Comparison of ENCODE assay signal across 1 cellular context in genomic region chr18:35231052-35231451, GRCh38.
TF ChIP-seq lines count a peak whose summit lies in the region.

No MANE protein-coding gene starts in this region.

TF ChIP-seq in HepG2, 621 proteins besides CTCF, POLR2A, EP300 and RAD21 (continued from another document and continues in another):
- TF ChIP-seq RXRB (CRISPR knock-in tag; IDR thresholded peaks at IDR 0.05; ENCODE audit: borderline replicate concordance) = peak; percentile 38; the same call in 1 of the 2 replicates
- TF ChIP-seq, protein P1, sequence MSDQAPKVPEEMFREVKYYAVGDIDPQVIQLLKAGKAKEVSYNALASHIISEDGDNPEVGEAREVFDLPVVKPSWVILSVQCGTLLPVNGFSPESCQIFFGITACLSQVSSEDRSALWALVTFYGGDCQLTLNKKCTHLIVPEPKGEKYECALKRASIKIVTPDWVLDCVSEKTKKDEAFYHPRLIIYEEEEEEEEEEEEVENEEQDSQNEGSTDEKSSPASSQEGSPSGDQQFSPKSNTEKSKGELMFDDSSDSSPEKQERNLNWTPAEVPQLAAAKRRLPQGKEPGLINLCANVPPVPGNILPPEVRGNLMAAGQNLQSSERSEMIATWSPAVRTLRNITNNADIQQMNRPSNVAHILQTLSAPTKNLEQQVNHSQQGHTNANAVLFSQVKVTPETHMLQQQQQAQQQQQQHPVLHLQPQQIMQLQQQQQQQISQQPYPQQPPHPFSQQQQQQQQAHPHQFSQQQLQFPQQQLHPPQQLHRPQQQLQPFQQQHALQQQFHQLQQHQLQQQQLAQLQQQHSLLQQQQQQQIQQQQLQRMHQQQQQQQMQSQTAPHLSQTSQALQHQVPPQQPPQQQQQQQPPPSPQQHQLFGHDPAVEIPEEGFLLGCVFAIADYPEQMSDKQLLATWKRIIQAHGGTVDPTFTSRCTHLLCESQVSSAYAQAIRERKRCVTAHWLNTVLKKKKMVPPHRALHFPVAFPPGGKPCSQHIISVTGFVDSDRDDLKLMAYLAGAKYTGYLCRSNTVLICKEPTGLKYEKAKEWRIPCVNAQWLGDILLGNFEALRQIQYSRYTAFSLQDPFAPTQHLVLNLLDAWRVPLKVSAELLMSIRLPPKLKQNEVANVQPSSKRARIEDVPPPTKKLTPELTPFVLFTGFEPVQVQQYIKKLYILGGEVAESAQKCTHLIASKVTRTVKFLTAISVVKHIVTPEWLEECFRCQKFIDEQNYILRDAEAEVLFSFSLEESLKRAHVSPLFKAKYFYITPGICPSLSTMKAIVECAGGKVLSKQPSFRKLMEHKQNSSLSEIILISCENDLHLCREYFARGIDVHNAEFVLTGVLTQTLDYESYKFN (CRISPR knock-in tag; conservative IDR thresholded peaks at IDR 0.05) = 0 out of 2 replicates have a peak, but pooled peaks have one; percentile 31
- TF ChIP-seq, protein P2, sequence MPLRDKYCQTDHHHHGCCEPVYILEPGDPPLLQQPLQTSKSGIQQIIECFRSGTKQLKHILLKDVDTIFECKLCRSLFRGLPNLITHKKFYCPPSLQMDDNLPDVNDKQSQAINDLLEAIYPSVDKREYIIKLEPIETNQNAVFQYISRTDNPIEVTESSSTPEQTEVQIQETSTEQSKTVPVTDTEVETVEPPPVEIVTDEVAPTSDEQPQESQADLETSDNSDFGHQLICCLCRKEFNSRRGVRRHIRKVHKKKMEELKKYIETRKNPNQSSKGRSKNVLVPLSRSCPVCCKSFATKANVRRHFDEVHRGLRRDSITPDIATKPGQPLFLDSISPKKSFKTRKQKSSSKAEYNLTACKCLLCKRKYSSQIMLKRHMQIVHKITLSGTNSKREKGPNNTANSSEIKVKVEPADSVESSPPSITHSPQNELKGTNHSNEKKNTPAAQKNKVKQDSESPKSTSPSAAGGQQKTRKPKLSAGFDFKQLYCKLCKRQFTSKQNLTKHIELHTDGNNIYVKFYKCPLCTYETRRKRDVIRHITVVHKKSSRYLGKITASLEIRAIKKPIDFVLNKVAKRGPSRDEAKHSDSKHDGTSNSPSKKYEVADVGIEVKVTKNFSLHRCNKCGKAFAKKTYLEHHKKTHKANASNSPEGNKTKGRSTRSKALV (CRISPR knock-in tag; IDR thresholded peaks at IDR 0.05) = 0 out of 2 replicates have a peak, but pooled peaks have one; percentile 33
- peak; percentile 41; the same call in 1 of the 2 replicates for TF ChIP-seq ZBED4 (CRISPR knock-in tag; IDR thresholded peaks at IDR 0.05; ENCODE audit: borderline replicate concordance)
- peak; percentile 94 for TF ChIP-seq FOXP1 (IDR thresholded peaks at IDR 0.05)
- TF ChIP-seq FOXP1 (CRISPR knock-in tag; IDR thresholded peaks at IDR 0.05) = peak; percentile 89
- TF ChIP-seq, protein P3, sequence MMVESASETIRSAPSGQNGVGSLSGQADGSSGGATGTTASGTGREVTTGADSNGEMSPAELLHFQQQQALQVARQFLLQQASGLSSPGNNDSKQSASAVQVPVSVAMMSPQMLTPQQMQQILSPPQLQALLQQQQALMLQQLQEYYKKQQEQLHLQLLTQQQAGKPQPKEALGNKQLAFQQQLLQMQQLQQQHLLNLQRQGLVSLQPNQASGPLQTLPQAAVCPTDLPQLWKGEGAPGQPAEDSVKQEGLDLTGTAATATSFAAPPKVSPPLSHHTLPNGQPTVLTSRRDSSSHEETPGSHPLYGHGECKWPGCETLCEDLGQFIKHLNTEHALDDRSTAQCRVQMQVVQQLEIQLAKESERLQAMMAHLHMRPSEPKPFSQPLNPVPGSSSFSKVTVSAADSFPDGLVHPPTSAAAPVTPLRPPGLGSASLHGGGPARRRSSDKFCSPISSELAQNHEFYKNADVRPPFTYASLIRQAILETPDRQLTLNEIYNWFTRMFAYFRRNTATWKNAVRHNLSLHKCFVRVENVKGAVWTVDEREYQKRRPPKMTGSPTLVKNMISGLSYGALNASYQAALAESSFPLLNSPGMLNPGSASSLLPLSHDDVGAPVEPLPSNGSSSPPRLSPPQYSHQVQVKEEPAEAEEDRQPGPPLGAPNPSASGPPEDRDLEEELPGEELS (CRISPR knock-in tag; IDR thresholded peaks at IDR 0.05) = peak; percentile 88
- TF ChIP-seq, protein P4, sequence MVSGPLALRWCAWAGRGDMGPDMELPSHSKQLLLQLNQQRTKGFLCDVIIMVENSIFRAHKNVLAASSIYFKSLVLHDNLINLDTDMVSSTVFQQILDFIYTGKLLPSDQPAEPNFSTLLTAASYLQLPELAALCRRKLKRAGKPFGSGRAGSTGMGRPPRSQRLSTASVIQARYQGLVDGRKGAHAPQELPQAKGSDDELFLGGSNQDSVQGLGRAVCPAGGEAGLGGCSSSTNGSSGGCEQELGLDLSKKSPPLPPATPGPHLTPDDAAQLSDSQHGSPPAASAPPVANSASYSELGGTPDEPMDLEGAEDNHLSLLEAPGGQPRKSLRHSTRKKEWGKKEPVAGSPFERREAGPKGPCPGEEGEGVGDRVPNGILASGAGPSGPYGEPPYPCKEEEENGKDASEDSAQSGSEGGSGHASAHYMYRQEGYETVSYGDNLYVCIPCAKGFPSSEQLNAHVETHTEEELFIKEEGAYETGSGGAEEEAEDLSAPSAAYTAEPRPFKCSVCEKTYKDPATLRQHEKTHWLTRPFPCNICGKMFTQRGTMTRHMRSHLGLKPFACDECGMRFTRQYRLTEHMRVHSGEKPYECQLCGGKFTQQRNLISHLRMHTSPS (CRISPR knock-in tag; IDR thresholded peaks at IDR 0.05; ENCODE audit: low read depth) = no peak
- TF ChIP-seq KAT8 (CRISPR knock-in tag; IDR thresholded peaks at IDR 0.05) = 0 out of 2 replicates have a peak, but pooled peaks have one; percentile 34
- peak; percentile 76; the same call in 1 of the 2 replicates for TF ChIP-seq MIXL1 (CRISPR knock-in tag; IDR thresholded peaks at IDR 0.05)
- TF ChIP-seq SAP130 (CRISPR knock-in tag; IDR thresholded peaks at IDR 0.05; ENCODE audit: low read depth) = peak; percentile 39
- peak; percentile 70 for TF ChIP-seq ZMYM4 (CRISPR knock-in tag; IDR thresholded peaks at IDR 0.05)
- 0 out of 2 replicates have a peak, but pooled peaks have one; percentile 32 for TF ChIP-seq HDAC2 (CRISPR knock-in tag; IDR thresholded peaks at IDR 0.05)
- TF ChIP-seq PPARG (CRISPR knock-in tag; conservative IDR thresholded peaks at IDR 0.05) = 0 out of 2 replicates have a peak, but pooled peaks have one; percentile 17
- TF ChIP-seq SOX6 (IDR thresholded peaks at IDR 0.05) = no peak
- TF ChIP-seq SOX6 (CRISPR knock-in tag; IDR thresholded peaks at IDR 0.05) = peak; percentile 23; the same call in 1 of the 2 replicates
- TF ChIP-seq THAP11 (CRISPR knock-in tag; IDR thresholded peaks at IDR 0.05) = peak; percentile 61
- TF ChIP-seq ZFP37 (CRISPR knock-in tag; IDR thresholded peaks at IDR 0.05; ENCODE audit: borderline replicate concordance) = 0 out of 2 replicates have a peak, but pooled peaks have one; percentile 35
- peak; percentile 41 for TF ChIP-seq MED1 (CRISPR knock-in tag; IDR thresholded peaks at IDR 0.05)
- TF ChIP-seq MYNN (CRISPR knock-in tag; IDR thresholded peaks at IDR 0.05; ENCODE audit: low read depth) = no peak
- peak; percentile 27; the same call in 1 of the 2 replicates for TF ChIP-seq TBX3 (IDR thresholded peaks at IDR 0.05; ENCODE audit: borderline replicate concordance)
- 0 out of 2 replicates have a peak, but pooled peaks have one; percentile 13 for TF ChIP-seq RARA (CRISPR knock-in tag; IDR thresholded peaks at IDR 0.05)
- TF ChIP-seq HOMEZ (CRISPR knock-in tag; IDR thresholded peaks at IDR 0.05; ENCODE audit: low read depth) = peak; percentile 84
- TF ChIP-seq SMC3 (IDR thresholded peaks at IDR 0.05; ENCODE audit: low read length) = peak; percentile 91
- peak; percentile 45; the same call in 1 of the 2 replicates for TF ChIP-seq ZGPAT (CRISPR knock-in tag; IDR thresholded peaks at IDR 0.05)
- TF ChIP-seq ZNF770 (CRISPR knock-in tag; IDR thresholded peaks at IDR 0.05) = no peak
